In genomic region chr5:124240732-124241131, GRCh38 we compare ENCODE assay signal across 3 cellular contexts.
"Had no signal": no experiment of that assay in that cellular context is flagged by ENCODE, and none has a peak within 500 bp of the region (broad histone marks: within the 10 kb centered on the region; RNA-seq: fewer than 3 reads in every experiment).

No MANE protein-coding gene starts in this region.

- ATAC-seq: GM12878 had no signal

- DNase-seq: GDM1, GF-D8 had no signal

- H3K4me3 ChIP-seq: GM12878 had no signal
